ENCODE assay signal across 17 cellular contexts in genomic region chr3:173238091-173238490, GRCh38.
"Had no signal": no experiment of that assay in that cellular context is flagged by ENCODE, and none has a peak within 500 bp of the region (broad histone marks: within the 10 kb centered on the region; RNA-seq: fewer than 3 reads in every experiment).

No MANE protein-coding gene starts in this region.

- H3K36me3 Mint-ChIP-seq: memory B cell; naive thymus-derived CD8-positive, alpha-beta T cell; stimulated activated naive B cell treated with anti-CD40 and anti-IgM and Interleukin-4, amounts not matched to agents 10 μg/mL and 1 μg/mL and 100 μg/mL, for 72 hours had no signal

- H3K27me3 Mint-ChIP-seq: activated CD4-positive, alpha-beta T cell treated with anti-CD3 and anti-CD28 coated beads, Interleukin-2, amount 10 ng/mL, durations not matched to agents 7 days and 5 days; memory B cell; naive thymus-derived CD8-positive, alpha-beta T cell; stimulated activated naive B cell treated with anti-CD40 and anti-IgM and Interleukin-4, amounts not matched to agents 10 μg/mL and 1 μg/mL and 100 μg/mL, for 72 hours had no signal

- H3K27ac Mint-ChIP-seq: activated CD4-positive, alpha-beta T cell treated with anti-CD3 and anti-CD28 coated beads, Interleukin-2, amount 10 ng/mL, durations not matched to agents 7 days and 5 days; activated T-helper 1 cell treated with anti-CD3 and anti-CD28 coated beads, Interleukin-12 subunit alpha, Interleukin-12 subunit beta, Interleukin-2, Interleukin-4 antibody, amounts not matched to agents 30 ng/mL and 10 ng/mL and 1 ng/mL, durations not matched to agents 14 hours and 24 hours and 36 hours; memory B cell; naive thymus-derived CD8-positive, alpha-beta T cell; stimulated activated naive B cell treated with anti-CD40 and anti-IgM and Interleukin-4, amounts not matched to agents 10 μg/mL and 1 μg/mL and 100 μg/mL, for 72 hours had no signal

- H3K4me3 Mint-ChIP-seq: activated CD4-positive, alpha-beta T cell treated with anti-CD3 and anti-CD28 coated beads, Interleukin-2, amount 10 ng/mL, durations not matched to agents 7 days and 5 days; activated T-helper 1 cell treated with anti-CD3 and anti-CD28 coated beads, Interleukin-12 subunit alpha, Interleukin-12 subunit beta, Interleukin-2, Interleukin-4 antibody, amounts not matched to agents 30 ng/mL and 10 ng/mL and 1 ng/mL, durations not matched to agents 14 hours and 24 hours and 36 hours; memory B cell; naive thymus-derived CD8-positive, alpha-beta T cell; stimulated activated naive B cell treated with anti-CD40 and anti-IgM and Interleukin-4, amounts not matched to agents 10 μg/mL and 1 μg/mL and 100 μg/mL, for 72 hours had no signal

- DNase-seq: activated CD4-positive, alpha-beta T cell treated with anti-CD3 and anti-CD28 coated beads, Interleukin-2, amount 10 ng/mL, durations not matched to agents 7 days and 5 days; activated CD4-positive, CD25-positive, alpha-beta regulatory T cell; anterior cingulate cortex; effector CD8-positive, alpha-beta T cell; foreskin fibroblast; glutamatergic neuron; left ventricle myocardium superior; mucosa of descending colon; naive thymus-derived CD8-positive, alpha-beta T cell; posterior cingulate gyrus; retina; stimulated activated naive B cell treated with anti-CD40 and anti-IgM and Interleukin-4, amounts not matched to agents 10 μg/mL and 1 μg/mL and 100 μg/mL, for 72 hours; T1000; tibial artery; uterus had no signal

- ATAC-seq: left ventricle myocardium superior; mucosa of descending colon; naive thymus-derived CD8-positive, alpha-beta T cell had no signal

- H3K9me3 Mint-ChIP-seq: activated CD4-positive, alpha-beta T cell treated with anti-CD3 and anti-CD28 coated beads, Interleukin-2, amount 10 ng/mL, durations not matched to agents 7 days and 5 days; activated T-helper 1 cell treated with anti-CD3 and anti-CD28 coated beads, Interleukin-12 subunit alpha, Interleukin-12 subunit beta, Interleukin-2, Interleukin-4 antibody, amounts not matched to agents 30 ng/mL and 10 ng/mL and 1 ng/mL, durations not matched to agents 14 hours and 24 hours and 36 hours; memory B cell had no signal

- H3K4me1 Mint-ChIP-seq: activated CD4-positive, alpha-beta T cell treated with anti-CD3 and anti-CD28 coated beads, Interleukin-2, amount 10 ng/mL, durations not matched to agents 7 days and 5 days; memory B cell; naive thymus-derived CD8-positive, alpha-beta T cell; stimulated activated naive B cell treated with anti-CD40 and anti-IgM and Interleukin-4, amounts not matched to agents 10 μg/mL and 1 μg/mL and 100 μg/mL, for 72 hours had no signal
